Comparison of ENCODE assay signal across 30 cellular contexts in the genomic region with DNA sequence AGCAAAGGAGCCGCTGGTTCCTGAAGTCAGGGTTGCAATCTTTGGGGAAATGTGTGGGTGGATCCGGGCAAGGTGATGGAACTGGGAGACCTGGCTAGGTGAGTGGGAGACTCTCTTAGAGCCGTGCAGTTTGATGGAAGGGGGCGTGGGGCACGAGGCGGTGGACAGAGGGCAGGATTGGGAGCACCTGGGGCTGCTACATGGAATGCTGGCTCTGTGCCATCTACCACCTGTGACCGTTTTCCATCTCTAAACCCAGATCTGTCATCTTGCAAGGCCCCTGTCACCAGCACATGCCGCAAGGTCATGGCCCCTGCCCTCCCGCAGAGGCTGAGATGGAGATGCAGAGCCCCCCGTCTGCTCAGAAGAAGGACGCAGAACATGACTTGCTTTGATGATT.
"Had no signal": no experiment of that assay in that cellular context is flagged by ENCODE, and none has a peak within 500 bp of the region (broad histone marks: within the 10 kb centered on the region; RNA-seq: fewer than 3 reads in every experiment).

No MANE protein-coding gene starts in this region.

- DNase-seq: activated B cell treated with CpG ODN at 0.5 μM for 24 hours; activated CD4-positive, alpha-beta T cell treated with anti-CD3 and anti-CD28 coated beads for 48 hours; activated CD4-positive, alpha-beta T cell treated with anti-CD3 and anti-CD28 coated beads, Interleukin-2, amount 50 U/mL, for 1 hour; activated CD4-positive, alpha-beta T cell treated with anti-CD3 and anti-CD28 coated beads, Interleukin-2, amount 50 U/mL, for 48 hours; activated CD8-positive, alpha-beta memory T cell treated with anti-CD3 and anti-CD28 coated beads for 24 hours; activated CD8-positive, alpha-beta T cell treated with anti-CD3 and anti-CD28 coated beads for 36 hours; activated effector memory CD4-positive, alpha-beta T cell treated with Interleukin-2 at 50 U/mL for 16 hours; activated gamma-delta T cell treated with Interleukin-2 at 50 U/mL for 16 hours; activated naive CD4-positive, alpha-beta T cell treated with anti-CD3 and anti-CD28 coated beads, Interleukin-2, amount 50 U/mL, for 16 hours; activated naive CD4-positive, alpha-beta T cell treated with Interleukin-2 at 50 U/mL for 16 hours; activated T-cell treated with anti-CD3 and anti-CD28 coated beads, Interleukin-2, amount 50 U/mL, for 4 hours; amniotic stem cell; anterior cingulate cortex; brain microvascular endothelial cell; caudate nucleus; effector CD8-positive, alpha-beta T cell; foreskin fibroblast; T-helper 1 cell; T-helper 17 cell; T1000; WERI-Rb-1 had no signal

- H3K27ac ChIP-seq: brain microvascular endothelial cell, WERI-Rb-1 had no signal

- H3K4me3 Mint-ChIP-seq: activated B cell treated with CpG ODN at 0.5 μM for 24 hours; activated CD8-positive, alpha-beta T cell treated with anti-CD3 and anti-CD28 coated beads for 36 hours; activated naive CD8-positive, alpha-beta T cell; activated T-cell treated with anti-CD3 and anti-CD28 coated beads, Interleukin-2, amount 50 U/mL, for 4 hours; activated T-helper 17 cell treated with anti-CD3 and anti-CD28 coated beads, Interleukin-2, amount 50 U/mL, for 72 hours; T-helper 17 cell; T-helper 2 cell treated with Interferon-gamma antibody and Interleukin-4, amounts not matched to agents 5 μg/mL and 100 μg/mL, for 36 hours had no signal

- ATAC-seq: activated CD4-positive, CD25-positive, alpha-beta regulatory T cell treated with anti-CD3 and anti-CD28 coated beads, Interleukin-2, amount 50 U/mL, for 24 hours; activated CD8-positive, alpha-beta T cell treated with anti-CD3 and anti-CD28 coated beads for 36 hours; activated T-cell treated with anti-CD3 and anti-CD28 coated beads, Interleukin-2, amount 50 U/mL, for 4 hours; activated T-helper 17 cell treated with anti-CD3 and anti-CD28 coated beads, Interleukin-2, amount 50 U/mL, for 72 hours; esophagus mucosa; T-helper 17 cell had no signal

- H3K36me3 Mint-ChIP-seq: activated naive CD8-positive, alpha-beta T cell had no signal

- FAIRE-seq: astrocyte, bronchial epithelial cell, colon, frontal cortex had no signal

- H3K27me3 Mint-ChIP-seq: activated B cell treated with CpG ODN at 0.5 μM for 24 hours had no signal

- H3K27ac Mint-ChIP-seq: activated B cell treated with CpG ODN at 0.5 μM for 24 hours; activated CD8-positive, alpha-beta T cell treated with anti-CD3 and anti-CD28 coated beads for 36 hours; activated naive CD8-positive, alpha-beta T cell; activated T-helper 17 cell treated with anti-CD3 and anti-CD28 coated beads, Interleukin-2, amount 50 U/mL, for 72 hours; T-helper 17 cell; T-helper 2 cell treated with Interferon-gamma antibody and Interleukin-4, amounts not matched to agents 5 μg/mL and 100 μg/mL, for 36 hours had no signal

- H3K27me3 ChIP-seq: brain microvascular endothelial cell had no signal

- H3K4me1 Mint-ChIP-seq: activated B cell treated with CpG ODN at 0.5 μM for 24 hours; activated T-helper 17 cell treated with anti-CD3 and anti-CD28 coated beads, Interleukin-2, amount 50 U/mL, for 72 hours; T-helper 17 cell had no signal

- H3K36me3 ChIP-seq: brain microvascular endothelial cell, WERI-Rb-1 had no signal

- H3K9me3 Mint-ChIP-seq: activated B cell treated with CpG ODN at 0.5 μM for 24 hours; activated CD8-positive, alpha-beta T cell treated with anti-CD3 and anti-CD28 coated beads for 36 hours; activated T-cell treated with anti-CD3 and anti-CD28 coated beads, Interleukin-2, amount 50 U/mL, for 4 hours; activated T-helper 17 cell treated with anti-CD3 and anti-CD28 coated beads, Interleukin-2, amount 50 U/mL, for 72 hours; T-helper 2 cell treated with Interferon-gamma antibody and Interleukin-4, amounts not matched to agents 5 μg/mL and 100 μg/mL, for 36 hours had no signal
